In genomic region chr6:40845588-40845987, GRCh38 we compare ENCODE assay signal across 8 cellular contexts.
DNase-seq lines count a peak whose midpoint lies in the region; ATAC-seq and TF ChIP-seq lines count a peak whose summit lies in the region.

No MANE protein-coding gene starts in this region.

- ATAC-seq in stimulated activated memory B cell treated with anti-CD40 and anti-IgM and Interleukin-4, amounts not matched to agents 10 μg/mL and 1 μg/mL and 100 μg/mL, for 72 hours: no peak
- ATAC-seq in GM21423 (IDR thresholded peaks at IDR 0.05; ENCODE audit: unreplicated experiment): no peak
- no peak for ATAC-seq in HG02623 (IDR thresholded peaks at IDR 0.05; ENCODE audit: unreplicated experiment)

- H3K36me3 Mint-ChIP-seq in Calu3 (ENCODE audit: insufficient read depth, unreplicated experiment): no peaks in the 10 kb centered on the region
- H3K36me3 Mint-ChIP-seq in stimulated activated memory B cell treated with anti-CD40 and anti-IgM and Interleukin-4, amounts not matched to agents 10 μg/mL and 1 μg/mL and 100 μg/mL, for 72 hours: no peaks in the 10 kb centered on the region

- no peaks in the 10 kb centered on the region for H3K79me2 ChIP-seq in osteoblast (ENCODE audit: insufficient read depth, low read length)

- H3K27ac ChIP-seq in SJSA1 (no peak overlapping the region), esophagus squamous epithelium (no peak overlapping the region), osteoblast (ENCODE audit: low read depth, low read length) (no peak overlapping the region)

- H2AFZ ChIP-seq in osteoblast (ENCODE audit: low read length): no peak overlapping the region

- CTCF ChIA-PET in Calu3 (lab: Charles Lee) (interaction anchor here (0.6 to 1.3 kb wide), 4 partner anchors 8 to 517 kb away, joined by 3 to 5 read pairs (median 4); no protein-coding TSS in a partner anchor), HEK293T (lab: Yijun Ruan, JAX) (interaction anchor here (0.6 to 1.2 kb wide), 2 partner anchors 16 to 165 kb away, joined by 3 to 4 read pairs; no protein-coding TSS in a partner anchor)

- no peaks in the 10 kb centered on the region for H4K20me1 ChIP-seq in osteoblast (ENCODE audit: insufficient read depth, low read length)

- no peak overlapping the region for H3K4me3 Mint-ChIP-seq in Calu3 (ENCODE audit: low read depth, unreplicated experiment)
- no peak overlapping the region for H3K4me3 Mint-ChIP-seq in stimulated activated memory B cell treated with anti-CD40 and anti-IgM and Interleukin-4, amounts not matched to agents 10 μg/mL and 1 μg/mL and 100 μg/mL, for 72 hours

- H3K4me3 ChIP-seq in SJSA1: no peak overlapping the region
- no peak overlapping the region for H3K4me3 ChIP-seq in esophagus squamous epithelium
- H3K4me3 ChIP-seq in osteoblast (ENCODE audit: insufficient read depth, low read length): no peak overlapping the region

- no peaks in the 10 kb centered on the region for H3K4me1 Mint-ChIP-seq in Calu3 (ENCODE audit: low read depth, unreplicated experiment)
- no peaks in the 10 kb centered on the region for H3K4me1 Mint-ChIP-seq in stimulated activated memory B cell treated with anti-CD40 and anti-IgM and Interleukin-4, amounts not matched to agents 10 μg/mL and 1 μg/mL and 100 μg/mL, for 72 hours

- intact Hi-C loops in Calu3 (cut with micrococcal nuclease; ENCODE audit: unreplicated experiment) (loop anchor here (1.0 to 5.0 kb wide), 2 partner anchors 517 to 863 kb away; no protein-coding TSS in a partner anchor), esophagus squamous epithelium (cut with DNase I) (no loop called here)

- peaks cover 86% of the 10 kb centered on the region for H3K27me3 Mint-ChIP-seq in Calu3 (ENCODE audit: unreplicated experiment)
- peaks cover 46% of the 10 kb centered on the region for H3K27me3 Mint-ChIP-seq in stimulated activated memory B cell treated with anti-CD40 and anti-IgM and Interleukin-4, amounts not matched to agents 10 μg/mL and 1 μg/mL and 100 μg/mL, for 72 hours

- 66 to 77% methylated on average over 3 of the region's 3 CpGs for WGBS in esophagus squamous epithelium, 2 donors

- peaks cover 45% of the 10 kb centered on the region; the same call in 1 of the 2 replicates for H3K27me3 ChIP-seq in SJSA1 (replicated peaks)
- H3K27me3 ChIP-seq in esophagus squamous epithelium: peaks cover 0 to 7% (median 0%) of the 10 kb centered on the region in 4 donors
- H3K27me3 ChIP-seq in osteoblast (ENCODE audit: insufficient read depth, low read length): peaks cover 4% of the 10 kb centered on the region

- H3K36me3 ChIP-seq in SJSA1 (no peaks in the 10 kb centered on the region), esophagus squamous epithelium (no peaks in the 10 kb centered on the region), osteoblast (ENCODE audit: insufficient read depth, low read length) (no peaks in the 10 kb centered on the region)

- DNase-seq in Calu3 (peak; percentile 59), HEK293T (ENCODE audit: extremely low spot score) (peak; percentile 55), SJSA1 (ENCODE audit: low read depth in 1 of 2, low spot score in 2 of 2) (peak; percentile 26 to 50), esophagus squamous epithelium (lab: John Stamatoyannopoulos, UW) (no peak), osteoblast (ENCODE audit: insufficient read length, low spot score, missing footprints) (no peak)

- no peaks in the 10 kb centered on the region for H3K9me3 Mint-ChIP-seq in Calu3 (ENCODE audit: low read depth, unreplicated experiment)
- H3K9me3 Mint-ChIP-seq in stimulated activated memory B cell treated with anti-CD40 and anti-IgM and Interleukin-4, amounts not matched to agents 10 μg/mL and 1 μg/mL and 100 μg/mL, for 72 hours: no peaks in the 10 kb centered on the region

- no peaks in the 10 kb centered on the region for H3K4me1 ChIP-seq in SJSA1 (replicated peaks)
- peaks cover 0 to 51% (median 4%) of the 10 kb centered on the region in 3 donors for H3K4me1 ChIP-seq in esophagus squamous epithelium
- H3K4me1 ChIP-seq in osteoblast (ENCODE audit: insufficient read depth, low read length): no peaks in the 10 kb centered on the region

- TF ChIP-seq CTCF in Calu3 (IDR thresholded peaks at IDR 0.05; ENCODE audit: unreplicated experiment) (peak; percentile 90), esophagus squamous epithelium (IDR thresholded peaks at IDR 0.05) (peak in 4 of 6 experiments; percentile 25 to 55 (median 36)), osteoblast (IDR thresholded peaks at IDR 0.05; ENCODE audit: extremely low read depth, low read depth, low read length) (peak; percentile 69)

- POLR2A ChIA-PET in HEK293T (lab: Yijun Ruan, JAX): no interaction called here

- TF ChIP-seq POLR2A in esophagus squamous epithelium (IDR thresholded peaks at IDR 0.05): no peak

- no peak overlapping the region for H3K4me2 ChIP-seq in osteoblast (ENCODE audit: insufficient read depth, low read length)

- BruUV-seq in Calu3 (replicated peaks; lab: Mats Ljungman, UMichigan): no TSS peak

- H3K27ac Mint-ChIP-seq in Calu3 (ENCODE audit: unreplicated experiment): no peak overlapping the region
- H3K27ac Mint-ChIP-seq in stimulated activated memory B cell treated with anti-CD40 and anti-IgM and Interleukin-4, amounts not matched to agents 10 μg/mL and 1 μg/mL and 100 μg/mL, for 72 hours: no peak overlapping the region

- H3K9me3 ChIP-seq in SJSA1 (replicated peaks) (no peaks in the 10 kb centered on the region), esophagus squamous epithelium (no peaks in the 10 kb centered on the region), osteoblast (ENCODE audit: low read depth, low read length) (no peaks in the 10 kb centered on the region)

TF ChIP-seq in HEK293T, 16 proteins besides CTCF, POLR2A, EP300 and RAD21:
- TF ChIP-seq SP1 (IDR thresholded peaks at IDR 0.05) (no peak), HDGF (IDR thresholded peaks at IDR 0.05; ENCODE audit: borderline replicate concordance) (no peak), PKNOX1 (IDR thresholded peaks at IDR 0.05) (no peak), ZNF384 (IDR thresholded peaks at IDR 0.05) (no peak), TARDBP (IDR thresholded peaks at IDR 0.05) (no peak), NFRKB (IDR thresholded peaks at IDR 0.05) (no peak), CTBP1 (IDR thresholded peaks at IDR 0.05; ENCODE audit: borderline replicate concordance) (no peak), FOXA1 (IDR thresholded peaks at IDR 0.05) (no peak)

Comparison
In these comparisons a context has a peak if more than half of its experiments do, and no peak if none do; other contexts are left out.
1. DNase-seq: peak in Calu3 (single experiment), HEK293T (single experiment) and SJSA1 (2 of 2); none in esophagus squamous epithelium (single experiment) and osteoblast (single experiment).
2. CTCF ChIP-seq: peak in every context shown above with its lines; median percentile 90 in Calu3; 69 in osteoblast; 36 in esophagus squamous epithelium.